Comparison of ENCODE assay signal across 26 cellular contexts in genomic region chr4:54386693-54387092, GRCh38.
"Had no signal": no experiment of that assay in that cellular context is flagged by ENCODE, and none has a peak within 500 bp of the region (broad histone marks: within the 10 kb centered on the region; RNA-seq: fewer than 3 reads in every experiment).

No MANE protein-coding gene starts in this region.

- H3K9me3 ChIP-seq: colonic mucosa, esophagus muscularis mucosa, esophagus squamous epithelium, gastrocnemius medialis, gastroesophageal sphincter, heart left ventricle, heart right ventricle had no signal

- DNase-seq: colonic mucosa; cortex of kidney; dermis blood vessel endothelial cell; dorsolateral prefrontal cortex; effector CD4-positive, alpha-beta T cell; effector CD8-positive, alpha-beta T cell; effector memory CD4-positive, alpha-beta T cell; effector memory CD8-positive, alpha-beta T cell; endodermal cell; esophagus squamous epithelium; foreskin fibroblast; foreskin keratinocyte; gastrocnemius medialis; glutamatergic neuron; head of caudate nucleus; heart left ventricle; heart right ventricle had no signal

- H3K4me3 ChIP-seq: colonic mucosa, coronary artery, dorsolateral prefrontal cortex, esophagus muscularis mucosa, esophagus squamous epithelium, gastrocnemius medialis, gastroesophageal sphincter, heart left ventricle, heart right ventricle had no signal

- H3K36me3 ChIP-seq: colonic mucosa, esophagus muscularis mucosa, esophagus squamous epithelium, gastrocnemius medialis, gastroesophageal sphincter, heart left ventricle, heart right ventricle had no signal

- H3K4me1 ChIP-seq: colonic mucosa, esophagus muscularis mucosa, foreskin keratinocyte, gastrocnemius medialis, gastroesophageal sphincter, heart left ventricle, heart right ventricle had no signal

- H3K27me3 ChIP-seq: colonic mucosa, esophagus muscularis mucosa, esophagus squamous epithelium, gastrocnemius medialis, gastroesophageal sphincter, heart left ventricle, heart right ventricle had no signal

- ATAC-seq: effector memory CD8-positive, alpha-beta T cell; esophagus mucosa; foreskin keratinocyte; gastrocnemius medialis; gastroesophageal sphincter; heart left ventricle; heart right ventricle had no signal

- H3K27ac ChIP-seq: colonic mucosa, coronary artery, dorsolateral prefrontal cortex, epithelial cell of prostate, esophagus muscularis mucosa, esophagus squamous epithelium, foreskin keratinocyte, gastrocnemius medialis, gastroesophageal sphincter, heart left ventricle, heart right ventricle had no signal

- FAIRE-seq: colon, endometrium, endothelial cell of umbilical vein, frontal cortex had no signal
